In genomic region chr1:153698648-153699004, GRCh38 we compare ENCODE assay signal across 1 cellular context.
TF ChIP-seq lines count a peak whose summit lies in the region.

No MANE protein-coding gene starts in this region.

TF ChIP-seq in IMR-90, 13 proteins besides CTCF, POLR2A, EP300 and RAD21:
- TF ChIP-seq NFE2L2 (IDR thresholded peaks at IDR 0.05; ENCODE audit: low read depth, low read length) = no peak
- TF ChIP-seq MXI1 (IDR thresholded peaks at IDR 0.05; ENCODE audit: borderline replicate concordance, low read depth, low read length) = no peak
- no peak for TF ChIP-seq MAZ (IDR thresholded peaks at IDR 0.05; ENCODE audit: borderline replicate concordance, low read depth, low read length)
- no peak for TF ChIP-seq RCOR1 (IDR thresholded peaks at IDR 0.05; ENCODE audit: insufficient replicate concordance, low read length)
- no peak for TF ChIP-seq SMC3 (IDR thresholded peaks at IDR 0.05; ENCODE audit: low read depth, low read length)
- TF ChIP-seq ELK1 (IDR thresholded peaks at IDR 0.05; ENCODE audit: borderline replicate concordance, low read depth, low read length) = no peak
- no peak for TF ChIP-seq FOS (IDR thresholded peaks at IDR 0.05; ENCODE audit: low read depth, low read length)
- TF ChIP-seq BHLHE40 (IDR thresholded peaks at IDR 0.05; ENCODE audit: low read depth, low read length) = no peak
- no peak for TF ChIP-seq RFX5 (IDR thresholded peaks at IDR 0.05; ENCODE audit: low read depth, low read length)
TF ChIP-seq in IMR-90: peak in this region for 0.
